9 cellular contexts compared by ENCODE assay signal in genomic region chr15:90531147-90531546, GRCh38. TPM values are rescaled to one million over a fixed set of nuclear protein-coding genes. Genes with fewer than 3 reads are reported as not detected.
DNase-seq lines count a peak whose midpoint lies in the region; ATAC-seq and TF ChIP-seq lines count a peak whose summit lies in the region.
"Had no signal": no experiment of that assay in that cellular context is flagged by ENCODE, and none has a peak within 500 bp of the region (broad histone marks: within the 10 kb centered on the region; RNA-seq: fewer than 3 reads in every experiment).

No MANE protein-coding gene starts in this region.

- H3K9ac ChIP-seq in muscle layer of colon (ENCODE audit: low read length): no peak overlapping the region

- H3K4me3 ChIP-seq in ACC112 (ENCODE audit: low read depth, low read length) (peak overlapping the region; percentile 94), brain microvascular endothelial cell (ENCODE audit: low read depth, low read length) (peak overlapping the region; percentile 76), muscle layer of colon (ENCODE audit: low read depth in 1 of 2, low read length in 2 of 2) (peak overlapping the region; percentile 43 to 91)

- peak overlapping the region; percentile 83 for H3K27ac Mint-ChIP-seq in HFFc6

- H3K36me3 ChIP-seq in ACC112 (ENCODE audit: insufficient read depth, low read length) (no peaks in the 10 kb centered on the region), brain microvascular endothelial cell (replicated peaks) (no peaks in the 10 kb centered on the region), muscle layer of colon (ENCODE audit: insufficient read depth, low read length) (no peaks in the 10 kb centered on the region)

- DNase-seq in HFFc6 (no peak), brain microvascular endothelial cell (no peak), epidermal melanocyte (ENCODE audit: insufficient read length, low spot score) (no peak)
- no peak for DNase-seq in activated CD4-positive, CD25-positive, alpha-beta regulatory T cell (lab: John Stamatoyannopoulos, UW)
- DNase-seq: NCI-H187 had no signal

- H3K4me1 ChIP-seq in ACC112 (ENCODE audit: control insufficient read depth, insufficient read depth, low read length, unreplicated experiment) (peaks cover 4% of the 10 kb centered on the region), muscle layer of colon (ENCODE audit: insufficient read depth, low read length) (peaks cover 32% of the 10 kb centered on the region)

- H3K36me3 Mint-ChIP-seq in HFFc6 (ENCODE audit: low read depth): peaks cover 16% of the 10 kb centered on the region; the same call in 1 of the 2 replicates

- no peaks in the 10 kb centered on the region for H3K9me3 Mint-ChIP-seq in HFFc6

- H3K9me3 ChIP-seq in muscle layer of colon (ENCODE audit: low read length): no peaks in the 10 kb centered on the region

- H3K27ac ChIP-seq in ACC112 (ENCODE audit: low read depth, low read length) (no peak overlapping the region), brain microvascular endothelial cell (no peak overlapping the region), muscle layer of colon (ENCODE audit: low read depth, low read length) (no peak overlapping the region)

- H3K27me3 ChIP-seq in ACC112 (ENCODE audit: insufficient read depth, low read length) (no peaks in the 10 kb centered on the region), brain microvascular endothelial cell (replicated peaks) (no peaks in the 10 kb centered on the region), muscle layer of colon (ENCODE audit: control insufficient read depth in 1 of 2, insufficient read depth in 2 of 2, low read length in 2 of 2) (no peaks in the 10 kb centered on the region)

- H3K27me3 Mint-ChIP-seq in HFFc6 (ENCODE audit: insufficient read depth): peaks cover 4% of the 10 kb centered on the region; the same call in 1 of the 2 replicates

- peaks cover 59% of the 10 kb centered on the region for H3K4me1 Mint-ChIP-seq in HFFc6 (ENCODE audit: low read depth)

- TF ChIP-seq CTCF in HFFc6 (IDR thresholded peaks at IDR 0.05): no peak
- no peak for TF ChIP-seq CTCF in brain microvascular endothelial cell (IDR thresholded peaks at IDR 0.05; ENCODE audit: low read depth, low read length, missing control alignments)

- H3K79me2 ChIP-seq in ACC112 (ENCODE audit: control insufficient read depth, insufficient read depth, low read length, unreplicated experiment): peaks cover 56% of the 10 kb centered on the region

- in situ Hi-C loops in brain microvascular endothelial cell (cut with HindIII; ENCODE audit: low pct_ligation_motif_present, low sequenced_read_pairs): no loop called here

- ATAC-seq in HG03196 (IDR thresholded peaks at IDR 0.05; ENCODE audit: unreplicated experiment): no peak
- no peak for ATAC-seq in HG02852 (IDR thresholded peaks at IDR 0.05; ENCODE audit: unreplicated experiment)

- no peak overlapping the region for H2AFZ ChIP-seq in ACC112 (ENCODE audit: low read length, unreplicated experiment)

- peak overlapping the region; percentile 98 for H3K4me3 Mint-ChIP-seq in HFFc6

RNA-seq across cellular contexts. Expression of gene CRTC3, which starts 1.4 kb away (rescaled TPM):
- 10 to 100 TPM; 21.5 to 24.3 (median 23.5) TPM for total RNA-seq in HFFc6 (2021; fragmentation: NEBNext Ultra II Directional; extraction: Animal tissue kit (Norgen Biotek cat#: 25700))
